ENCODE assay signal across 28 cellular contexts in the genomic region with DNA sequence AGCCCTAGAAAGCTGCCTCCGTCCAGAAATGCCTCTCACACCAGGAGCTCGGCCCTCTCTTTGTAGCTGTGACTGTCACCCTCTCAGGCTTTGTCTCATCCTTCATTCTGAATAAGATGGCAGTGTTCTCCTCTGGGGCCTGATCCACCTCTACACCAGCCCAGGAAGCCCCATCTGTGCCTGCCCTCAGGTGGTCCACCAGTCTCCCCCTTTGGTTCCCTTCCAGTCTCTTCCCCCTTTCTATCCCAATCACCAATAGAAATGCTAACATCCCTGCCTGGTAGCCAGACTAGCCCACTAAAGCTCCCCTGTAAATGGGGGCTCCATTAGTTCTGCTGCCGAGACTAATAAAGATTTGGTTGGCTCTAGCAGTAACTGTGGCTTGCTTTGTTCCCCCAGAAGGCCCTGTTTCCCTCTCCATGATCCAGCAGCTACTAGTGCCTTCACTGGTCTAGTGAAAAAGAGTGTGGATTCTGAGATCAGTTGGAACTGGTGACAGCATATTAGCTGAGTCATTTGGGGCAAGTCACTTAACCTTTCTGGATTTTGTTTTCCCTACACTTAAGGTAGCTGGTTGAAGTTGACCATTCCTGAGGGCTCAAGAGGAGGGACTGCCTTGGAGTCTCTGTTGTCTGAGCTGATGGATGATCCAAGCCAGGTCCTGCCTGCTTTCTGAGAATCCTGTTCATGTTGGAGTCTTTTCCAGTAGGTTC. TPM values are rescaled to one million over a fixed set of nuclear protein-coding genes. Genes with fewer than 3 reads are reported as not detected.
DNase-seq lines count a peak whose midpoint lies in the region; ATAC-seq and TF ChIP-seq lines count a peak whose summit lies in the region.
"Had no signal": no experiment of that assay in that cellular context is flagged by ENCODE, and none has a peak within 500 bp of the region (broad histone marks: within the 10 kb centered on the region; RNA-seq: fewer than 3 reads in every experiment).

No MANE protein-coding gene starts in this region.

- H3K4me1 ChIP-seq in PC-3 (ENCODE audit: insufficient read depth, low read length) (peaks cover 13% of the 10 kb centered on the region), spleen (peaks cover 0 to 42% (median 27%) of the 10 kb centered on the region in 6 donors), Caco-2 (no peaks in the 10 kb centered on the region)
- H3K4me1 ChIP-seq: A549 had no signal

- TF ChIP-seq POLR2A in spleen (IDR thresholded peaks at IDR 0.05), result no peak

- no peak overlapping the region for H2AFZ ChIP-seq in PC-3 (ENCODE audit: low read length)

- no peak for ATAC-seq in PC-3
- ATAC-seq: A549; left ventricle myocardium superior; naive thymus-derived CD4-positive, alpha-beta T cell had no signal

- H3K27ac ChIP-seq in PC-3 (ENCODE audit: low read length) (no peak overlapping the region), cingulate gyrus (ENCODE audit: low read depth, low read length) (peak overlapping the region; percentile 13), spleen (no peak overlapping the region)
- H3K27ac ChIP-seq: A549, coronary artery, RWPE1 had no signal

- in situ Hi-C loops in Caki2 (cut with HindIII; ENCODE audit: low pct_unique_long_range_greater_than_20kb, low sequenced_read_pairs), result no loop called here

- BruUV-seq in PC-3 (replicated peaks; lab: Mats Ljungman, UMichigan) (TSS peak; percentile 15), Caco-2 (replicated peaks; lab: Mats Ljungman, UMichigan) (no TSS peak)

- TF ChIP-seq CTCF in PC-3 (conservative IDR thresholded peaks at IDR 0.05; ENCODE audit: low read depth, low read length), result no peak
- TF ChIP-seq CTCF in neural crest cell (conservative IDR thresholded peaks at IDR 0.05), result no peak
- no peak for TF ChIP-seq CTCF in spleen (IDR thresholded peaks at IDR 0.05 in 8 of 11, conservative IDR thresholded peaks at IDR 0.05 in 3 of 11)
- no peak for TF ChIP-seq CTCF in Caco-2 (IDR thresholded peaks at IDR 0.05; ENCODE audit: insufficient read depth in 1 of 2, low read depth in 1 of 2, low read length in 1 of 2, severe bottlenecking in 1 of 2, unreplicated experiment in 1 of 2)

- H3K9me3 Mint-ChIP-seq in neural crest cell, result no peaks in the 10 kb centered on the region
- no peaks in the 10 kb centered on the region for H3K9me3 Mint-ChIP-seq in Caco-2 (ENCODE audit: unreplicated experiment)
- H3K9me3 Mint-ChIP-seq: activated CD4-positive, alpha-beta memory T cell treated with anti-CD3 and anti-CD28 coated beads for 36 hours; activated T-helper 1 cell treated with anti-CD3 and anti-CD28 coated beads, Interleukin-12 subunit alpha, Interleukin-12 subunit beta, Interleukin-2, Interleukin-4 antibody, amounts not matched to agents 30 ng/mL and 10 ng/mL and 1 ng/mL, durations not matched to agents 14 hours and 24 hours and 36 hours; mesothelial cell of epicardium; naive thymus-derived CD4-positive, alpha-beta T cell; T-helper 1 cell treated with Interleukin-12 subunit alpha and Interleukin-12 subunit beta and Interleukin-4 antibody, amounts not matched to agents 30 μg/mL and 1 μg/mL, for 36 hours; type B pancreatic cell had no signal

- H3K4me3 ChIP-seq in PC-3 (ENCODE audit: low read length), result no peak overlapping the region
- no peak overlapping the region for H3K4me3 ChIP-seq in spleen
- no peak overlapping the region for H3K4me3 ChIP-seq in Caco-2 (ENCODE audit: low read depth, low read length)
- H3K4me3 ChIP-seq: A549, coronary artery, MG63 had no signal

- no peak overlapping the region for H3K27ac Mint-ChIP-seq in neural crest cell (ENCODE audit: unreplicated experiment)
- no peak overlapping the region for H3K27ac Mint-ChIP-seq in Caco-2 (ENCODE audit: unreplicated experiment)
- H3K27ac Mint-ChIP-seq: activated CD4-positive, alpha-beta memory T cell treated with anti-CD3 and anti-CD28 coated beads for 36 hours; activated T-helper 1 cell treated with anti-CD3 and anti-CD28 coated beads, Interleukin-12 subunit alpha, Interleukin-12 subunit beta, Interleukin-2, Interleukin-4 antibody, amounts not matched to agents 30 ng/mL and 10 ng/mL and 1 ng/mL, durations not matched to agents 14 hours and 24 hours and 36 hours; mesothelial cell of epicardium; T-helper 1 cell treated with Interleukin-12 subunit alpha and Interleukin-12 subunit beta and Interleukin-4 antibody, amounts not matched to agents 30 μg/mL and 1 μg/mL, for 36 hours; type B pancreatic cell had no signal

- no peaks in the 10 kb centered on the region for H4K20me1 ChIP-seq in PC-3 (ENCODE audit: low read length)

- DNase-seq in Caki2 (ENCODE audit: low read depth), result peak; percentile 19
- peak; percentile 36 for DNase-seq in PC-3
- no peak for DNase-seq in neural crest cell (ENCODE audit: low read depth, low spot score)
- DNase-seq in NCI-H1048 (lab: John Stamatoyannopoulos, UW), result no peak
- no peak for DNase-seq in spleen
- DNase-seq in AG08396 (ENCODE audit: low spot score), result no peak
- no peak for DNase-seq in Caco-2
- DNase-seq: activated CD4-positive, alpha-beta memory T cell treated with anti-CD3 and anti-CD28 coated beads for 36 hours; activated CD4-positive, CD25-positive, alpha-beta regulatory T cell treated with anti-CD3 and anti-CD28 coated beads, Interleukin-2, amount 50 U/mL, for 72 hours; activated CD8-positive, alpha-beta memory T cell treated with anti-CD3 and anti-CD28 coated beads, Interleukin-2, amount 50 U/mL, for 4 hours; activated naive CD4-positive, alpha-beta T cell treated with anti-CD3 and anti-CD28 coated beads, Interleukin-2, amount 50 U/mL, for 16 hours; amygdala; DMS79 treated with DMSO at 0.1 percent for 48 hours; left ventricle myocardium superior; MG63; naive thymus-derived CD4-positive, alpha-beta T cell; NCI-H2029 treated with DMSO at 0.1 percent for 48 hours; NCI-H2227 treated with DMSO at 0.1 percent for 48 hours; NCI-H69; nucleus accumbens had no signal

- H3K36me3 Mint-ChIP-seq in neural crest cell (ENCODE audit: low read depth) (peaks cover 3% of the 10 kb centered on the region), Caco-2 (ENCODE audit: insufficient read depth, unreplicated experiment) (no peaks in the 10 kb centered on the region)
- H3K36me3 Mint-ChIP-seq: activated CD4-positive, alpha-beta memory T cell treated with anti-CD3 and anti-CD28 coated beads for 36 hours; mesothelial cell of epicardium; type B pancreatic cell had no signal

- intact Hi-C loops in PC-3 (cut with micrococcal nuclease), result no loop called here
- intact Hi-C loops in spleen (cut with DNase I; ENCODE audit: low total_unique reads), result loop anchor here (10.0 kb wide), 1 partner anchor 308 kb away; no protein-coding TSS in a partner anchor
- intact Hi-C loops in Caco-2 (cut with micrococcal nuclease; ENCODE audit: unreplicated experiment), result loop anchor here (5.0 kb wide), 1 partner anchor 185 kb away; no protein-coding TSS in a partner anchor

- no peaks in the 10 kb centered on the region for H3F3A ChIP-seq in PC-3 (ENCODE audit: low read length, unreplicated experiment)

- H3K36me3 ChIP-seq in PC-3 (ENCODE audit: low read depth, low read length) (no peaks in the 10 kb centered on the region), spleen (no peaks in the 10 kb centered on the region), Caco-2 (ENCODE audit: control insufficient read depth, insufficient read depth, low read length) (no peaks in the 10 kb centered on the region)
- H3K36me3 ChIP-seq: MG63 had no signal

- POLR2A ChIA-PET in PC-3 (lab: Charles Lee; ENCODE audit: unreplicated experiment) (no interaction called here), Caco-2 (lab: Charles Lee) (no interaction called here)

- CTCF ChIA-PET in PC-3 (lab: Charles Lee), result interaction anchor here (0.7 to 0.9 kb wide), 2 partner anchors 37 to 269 kb away, joined by 3 to 7 read pairs; no protein-coding TSS in a partner anchor
- CTCF ChIA-PET in Caco-2 (lab: Charles Lee), result interaction anchor here (4.8 kb wide), 1 partner anchor 37 kb away, joined by 48 read pairs; no protein-coding TSS in a partner anchor

- H3K9me2 ChIP-seq in PC-3 (replicated peaks; ENCODE audit: low read length), result no peaks in the 10 kb centered on the region

- no peaks in the 10 kb centered on the region for H3K79me2 ChIP-seq in PC-3 (ENCODE audit: low read length)

- no peak overlapping the region for H3K9ac ChIP-seq in PC-3 (ENCODE audit: low read length)

- H3K4me1 Mint-ChIP-seq in neural crest cell (peaks cover 26% of the 10 kb centered on the region), Caco-2 (ENCODE audit: low read depth, unreplicated experiment) (no peaks in the 10 kb centered on the region)

- H3K4me2 ChIP-seq in PC-3 (ENCODE audit: low read length), result no peak overlapping the region
- H3K4me2 ChIP-seq: A549 had no signal

- H3K27me3 Mint-ChIP-seq in neural crest cell (ENCODE audit: low read depth) (peaks cover 6% of the 10 kb centered on the region), Caco-2 (ENCODE audit: insufficient read depth, unreplicated experiment) (no peaks in the 10 kb centered on the region)
- H3K27me3 Mint-ChIP-seq: activated CD4-positive, alpha-beta memory T cell treated with anti-CD3 and anti-CD28 coated beads for 36 hours; naive thymus-derived CD4-positive, alpha-beta T cell had no signal

- H3K27me3 ChIP-seq in PC-3 (ENCODE audit: low read length), result no peaks in the 10 kb centered on the region
- H3K27me3 ChIP-seq in spleen (replicated peaks in 1 of 7), result peaks cover 0 to 14% (median 0%) of the 10 kb centered on the region in 7 donors
- H3K27me3 ChIP-seq in Caco-2 (replicated peaks; ENCODE audit: control insufficient read depth, insufficient read depth, low read length), result no peaks in the 10 kb centered on the region
- H3K27me3 ChIP-seq: MG63 had no signal

- 87 to 99% (median 95%) methylated on average over 3 of the region's 3 CpGs for WGBS in spleen, 5 donors

- no peaks in the 10 kb centered on the region for H3K9me3 ChIP-seq in PC-3 (ENCODE audit: low read length)
- no peaks in the 10 kb centered on the region for H3K9me3 ChIP-seq in spleen
- no peaks in the 10 kb centered on the region for H3K9me3 ChIP-seq in Caco-2
- H3K9me3 ChIP-seq: A549, MG63 had no signal

- H3K4me3 Mint-ChIP-seq in neural crest cell (peak overlapping the region; percentile 40), Caco-2 (ENCODE audit: unreplicated experiment) (no peak overlapping the region)
- H3K4me3 Mint-ChIP-seq: activated CD4-positive, alpha-beta memory T cell treated with anti-CD3 and anti-CD28 coated beads for 36 hours; activated T-helper 1 cell treated with anti-CD3 and anti-CD28 coated beads, Interleukin-12 subunit alpha, Interleukin-12 subunit beta, Interleukin-2, Interleukin-4 antibody, amounts not matched to agents 30 ng/mL and 10 ng/mL and 1 ng/mL, durations not matched to agents 14 hours and 24 hours and 36 hours; mesothelial cell of epicardium; naive thymus-derived CD4-positive, alpha-beta T cell; T-helper 1 cell treated with Interleukin-12 subunit alpha and Interleukin-12 subunit beta and Interleukin-4 antibody, amounts not matched to agents 30 μg/mL and 1 μg/mL, for 36 hours; type B pancreatic cell had no signal

RNA-seq across cellular contexts. Expression of a gene that starts 16.2 kb away (rescaled TPM):
- not detected in 2 replicates for total RNA-seq in Caki2 (2014; rRNA removed; shearing (Covaris generic); ENCODE audit: low replicate concordance)
- total RNA-seq in PC-3 (2014; rRNA removed), result 4.6 and 10.6 TPM in 2 replicates
- total RNA-seq in neural crest cell, result 42.6 and 42.7 TPM in 2 replicates
- 10 to 100 TPM in 3 of 7 donors, 1 to 10 TPM in 4; 2.0 to 12.3 (median 8.1) TPM for total RNA-seq in spleen
- 1 to 10 TPM; 3.6 to 8.3 (median 3.7) TPM for polyA plus RNA-seq in spleen
- total RNA-seq in Caco-2 (2022), result 12.7 and 15.5 TPM in 2 replicates

Comparison
In these comparisons a context has a peak if more than half of its experiments do, and no peak if none do; other contexts are left out.
1. DNase-seq: peak in Caki2 (single experiment) and PC-3 (single experiment); none in neural crest cell (single experiment), NCI-H1048 (single experiment), spleen (single experiment), AG08396 (single experiment) and Caco-2 (0 of 2).